8 cellular contexts compared by ENCODE assay signal in genomic region chr19:42295831-42296525, GRCh38. TPM values are rescaled to one million over a fixed set of nuclear protein-coding genes. Genes with fewer than 3 reads are reported as not detected.
A peak's percentile ranks its signal among the peaks of the same experiment; 100 is the strongest.
DNase-seq lines count a peak whose midpoint lies in the region; ATAC-seq and TF ChIP-seq lines count a peak whose summit lies in the region.

No MANE protein-coding gene starts in this region.

- no peak overlapping the region for H3K27ac Mint-ChIP-seq in nephron progenitor cell
- peak overlapping the region in 1 of 2 donors; percentile 76 for H3K27ac Mint-ChIP-seq in stimulated activated naive CD8-positive, alpha-beta T cell treated with anti-CD3 and anti-CD28 coated beads, Interleukin-15, amount 100 ng/mL, for 72 hours

- peak; percentile 51 for ATAC-seq in HG03354 (IDR thresholded peaks at IDR 0.05; ENCODE audit: poor library complexity, severe bottlenecking, unreplicated experiment)
- ATAC-seq in stimulated activated naive CD8-positive, alpha-beta T cell treated with anti-CD3 and anti-CD28 coated beads, Interleukin-15, amount 100 ng/mL, for 72 hours: peak; percentile 84
- no peak for ATAC-seq in GM19328 (IDR thresholded peaks at IDR 0.05; ENCODE audit: unreplicated experiment)

- no peaks in the 10 kb centered on the region for H3K27me3 ChIP-seq in NT2/D1 (ENCODE audit: insufficient read depth, insufficient read length)

- H3K9ac ChIP-seq in NT2/D1 (ENCODE audit: insufficient read length, low read depth): no peak overlapping the region

- H3K4me1 Mint-ChIP-seq in nephron progenitor cell: peaks cover 23% of the 10 kb centered on the region
- peaks cover 16% of the 10 kb centered on the region for H3K4me1 Mint-ChIP-seq in stimulated activated naive CD8-positive, alpha-beta T cell treated with anti-CD3 and anti-CD28 coated beads, Interleukin-15, amount 100 ng/mL, for 72 hours

- peak; percentile 96 for TF ChIP-seq CTCF in epithelial cell of proximal tubule (conservative IDR thresholded peaks at IDR 0.05; ENCODE audit: low read depth, low read length)
- peak; percentile 93 for TF ChIP-seq CTCF in nephron progenitor cell (IDR thresholded peaks at IDR 0.05)

- H3K9me3 Mint-ChIP-seq in nephron progenitor cell: no peaks in the 10 kb centered on the region
- H3K9me3 Mint-ChIP-seq in stimulated activated naive CD8-positive, alpha-beta T cell treated with anti-CD3 and anti-CD28 coated beads, Interleukin-15, amount 100 ng/mL, for 72 hours: no peaks in the 10 kb centered on the region

- peaks cover 71% of the 10 kb centered on the region for H3K36me3 ChIP-seq in NT2/D1 (ENCODE audit: insufficient read depth, insufficient read length, low read length)

- H3K36me3 Mint-ChIP-seq in nephron progenitor cell (ENCODE audit: low read depth): peaks cover 28% of the 10 kb centered on the region

- peak; percentile 84 for DNase-seq in G401 (ENCODE audit: low spot score)
- DNase-seq in NT2/D1 (ENCODE audit: low read depth, low spot score): peak; percentile 63
- peak; percentile 98 for DNase-seq in activated CD8-positive, alpha-beta memory T cell treated with anti-CD3 and anti-CD28 coated beads, Interleukin-2, amount 50 U/mL, for 48 hours
- no peak for DNase-seq in epithelial cell of proximal tubule (ENCODE audit: low read depth)
- peak; percentile 93 for DNase-seq in nephron progenitor cell
- peak; percentile 86 for DNase-seq in stimulated activated naive CD8-positive, alpha-beta T cell treated with anti-CD3 and anti-CD28 coated beads, Interleukin-15, amount 100 ng/mL, for 72 hours

- H3K4me1 ChIP-seq in NT2/D1 (ENCODE audit: insufficient read depth, insufficient read length): peaks cover 8% of the 10 kb centered on the region

- no peak overlapping the region for H3K4me3 Mint-ChIP-seq in nephron progenitor cell
- H3K4me3 Mint-ChIP-seq in stimulated activated naive CD8-positive, alpha-beta T cell treated with anti-CD3 and anti-CD28 coated beads, Interleukin-15, amount 100 ng/mL, for 72 hours: no peak overlapping the region

- peaks cover 10% of the 10 kb centered on the region for H3K27me3 Mint-ChIP-seq in nephron progenitor cell (ENCODE audit: low read depth, poor library complexity)
- H3K27me3 Mint-ChIP-seq in stimulated activated naive CD8-positive, alpha-beta T cell treated with anti-CD3 and anti-CD28 coated beads, Interleukin-15, amount 100 ng/mL, for 72 hours: no peaks in the 10 kb centered on the region

- H3K4me3 ChIP-seq in NT2/D1 (ENCODE audit: insufficient read length, low read depth) (no peak overlapping the region), epithelial cell of proximal tubule (ENCODE audit: low read depth, low read length) (no peak overlapping the region)

- no peaks in the 10 kb centered on the region for H3K9me3 ChIP-seq in NT2/D1 (ENCODE audit: insufficient read depth, low read length)

- in situ Hi-C loops in G401 (cut with HindIII; ENCODE audit: low sequenced_read_pairs): no loop called here

RNA-seq across cellular contexts. Expression of gene PRR19, which starts 6.0 kb away (rescaled TPM):
- total RNA-seq in G401 (2014; rRNA removed; shearing (Covaris generic)): 1.8 and 2.1 TPM in 2 replicates
- 0.23 and 2.7 TPM in 2 replicates for total RNA-seq in epithelial cell of proximal tubule

RNA-seq across cellular contexts. Expression of gene PAFAH1B3, which starts 6.4 kb away (rescaled TPM):
- 151 and 170 TPM in 2 replicates for total RNA-seq in G401 (2014; rRNA removed; shearing (Covaris generic))
- 157 and 183 TPM in 2 replicates for total RNA-seq in epithelial cell of proximal tubule

RNA-seq across cellular contexts. Expression of gene TMEM145, which starts 17.1 kb away (rescaled TPM):
- not detected in 2 replicates for total RNA-seq in G401 (2014; rRNA removed; shearing (Covaris generic))
- 0.63 TPM in 1 of 2 replicates, not detected in the other for total RNA-seq in epithelial cell of proximal tubule

RNA-seq across cellular contexts. Expression of gene CIC, which starts 26.9 kb away (rescaled TPM):
- 14.3 and 21.2 TPM in 2 replicates for total RNA-seq in G401 (2014; rRNA removed; shearing (Covaris generic))
- total RNA-seq in epithelial cell of proximal tubule: 49.3 and 63.9 TPM in 2 replicates

RNA-seq across cellular contexts. Expression of gene MEGF8, which starts 29.5 kb away (rescaled TPM):
- 27.5 and 41.5 TPM in 2 replicates for total RNA-seq in G401 (2014; rRNA removed; shearing (Covaris generic))
- total RNA-seq in epithelial cell of proximal tubule: 16.5 and 30.2 TPM in 2 replicates
